1 cellular context compared by ENCODE assay signal in the genomic region with DNA sequence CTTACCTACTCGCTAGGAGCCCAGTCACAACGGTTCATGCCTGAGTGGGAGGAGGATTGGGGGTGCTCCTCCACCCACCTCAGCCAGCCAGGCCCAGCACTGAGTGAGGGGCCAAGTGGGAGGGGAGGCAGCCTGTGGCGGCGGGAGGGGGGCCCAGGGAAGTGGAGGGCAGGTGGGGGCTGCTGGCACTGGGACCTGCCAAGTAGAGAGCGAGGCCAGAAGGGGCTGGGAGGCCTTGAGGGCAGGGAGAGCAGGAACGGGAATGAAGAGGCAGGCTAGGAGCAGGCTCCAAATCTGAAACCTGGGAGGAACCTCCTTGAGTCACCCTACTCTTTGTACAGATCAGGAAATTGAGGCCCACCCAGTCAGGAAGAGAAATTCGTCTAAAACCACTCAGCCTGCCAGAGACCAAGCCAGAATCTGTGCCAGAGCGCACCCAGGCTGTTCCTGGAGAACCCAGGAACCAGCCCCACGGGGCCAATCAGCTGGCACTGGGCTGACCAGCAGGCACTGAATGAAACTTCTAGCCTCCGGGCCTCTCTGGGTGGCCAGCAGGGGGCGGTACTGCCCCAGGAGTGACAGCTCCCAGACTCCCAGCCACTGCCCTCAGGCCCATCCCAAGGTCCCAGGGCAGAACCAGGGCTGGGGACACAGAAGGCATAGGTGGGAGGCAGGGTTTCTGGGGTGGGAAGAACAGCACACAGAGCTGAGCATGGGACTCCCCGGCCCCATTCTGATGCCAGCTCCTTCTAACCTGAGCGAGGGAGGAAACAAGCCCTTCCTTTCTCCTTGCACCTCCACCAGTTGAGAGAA.
TF ChIP-seq lines count a peak whose summit lies in the region.

No MANE protein-coding gene starts in this region.

TF ChIP-seq in HepG2, 621 proteins besides CTCF, POLR2A, EP300 and RAD21 (continued from another document and continues in another):
- TF ChIP-seq FOXA1 (IDR thresholded peaks at IDR 0.05) (no peak), FOXA1 (CRISPR knock-in tag; IDR thresholded peaks at IDR 0.05) (0 out of 2 replicates have a peak, but pooled peaks have one; percentile 12), ISL2 (CRISPR knock-in tag; IDR thresholded peaks at IDR 0.05) (0 out of 2 replicates have a peak, but pooled peaks have one; percentile 24), CBFB (CRISPR knock-in tag; IDR thresholded peaks at IDR 0.05) (0 out of 2 replicates have a peak, but pooled peaks have one; percentile 38), ZNF598 (CRISPR knock-in tag; IDR thresholded peaks at IDR 0.05; ENCODE audit: borderline replicate concordance) (0 out of 2 replicates have a peak, but pooled peaks have one; percentile 63), SAP130 (CRISPR knock-in tag; IDR thresholded peaks at IDR 0.05; ENCODE audit: low read depth) (peak; percentile 58), RNF219 (CRISPR knock-in tag; IDR thresholded peaks at IDR 0.05) (no peak), MXI1 (IDR thresholded peaks at IDR 0.05; ENCODE audit: borderline replicate concordance, low read depth, low read length) (peak; percentile 63; the same call in 1 of the 3 replicates), PHF21A (CRISPR knock-in tag; IDR thresholded peaks at IDR 0.05) (peak; percentile 59), ZNF678 (CRISPR knock-in tag; IDR thresholded peaks at IDR 0.05) (no peak), YEATS2 (CRISPR knock-in tag; IDR thresholded peaks at IDR 0.05; ENCODE audit: borderline replicate concordance) (peak; percentile 36; the same call in 1 of the 2 replicates), MED13 (CRISPR knock-in tag; IDR thresholded peaks at IDR 0.05) (no peak), IKZF4 (CRISPR knock-in tag; IDR thresholded peaks at IDR 0.05; ENCODE audit: borderline replicate concordance, low read depth, not compliant biosample characterization) (no peak), PPARG (CRISPR knock-in tag; conservative IDR thresholded peaks at IDR 0.05) (0 out of 2 replicates have a peak, but pooled peaks have one; percentile 39), GATAD1 (CRISPR knock-in tag; IDR thresholded peaks at IDR 0.05) (peak; percentile 59), ZNF800 (CRISPR knock-in tag; IDR thresholded peaks at IDR 0.05) (peak; percentile 73), NCOR1 (IDR thresholded peaks at IDR 0.05; ENCODE audit: borderline replicate concordance, low read length) (no peak), SALL1 (CRISPR knock-in tag; IDR thresholded peaks at IDR 0.05) (peak; percentile 33; the same call in 1 of the 2 replicates), ZNF567 (CRISPR knock-in tag; IDR thresholded peaks at IDR 0.05; ENCODE audit: borderline replicate concordance) (0 out of 2 replicates have a peak, but pooled peaks have one; percentile 64), CHD2 (IDR thresholded peaks at IDR 0.05; ENCODE audit: low read depth, low read length) (no peak), THAP9 (CRISPR knock-in tag; IDR thresholded peaks at IDR 0.05; ENCODE audit: borderline replicate concordance) (peak; percentile 22; the same call in 1 of the 2 replicates), ZNF343 (CRISPR knock-in tag; IDR thresholded peaks at IDR 0.05) (no peak), HMGA1 (CRISPR knock-in tag; conservative IDR thresholded peaks at IDR 0.05) (no peak), ETV6 (CRISPR knock-in tag; conservative IDR thresholded peaks at IDR 0.05) (0 out of 2 replicates have a peak, but pooled peaks have one; percentile 44), IKZF1 (IDR thresholded peaks at IDR 0.05) (no peak), RBM39 (IDR thresholded peaks at IDR 0.05; ENCODE audit: low read depth, low read length, poor library complexity, severe bottlenecking) (peak; percentile 75), PRDM15 (CRISPR knock-in tag; IDR thresholded peaks at IDR 0.05) (no peak), JARID2 (CRISPR knock-in tag; IDR thresholded peaks at IDR 0.05; ENCODE audit: insufficient replicate concordance) (no peak), ZNF33B (CRISPR knock-in tag; IDR thresholded peaks at IDR 0.05) (0 out of 2 replicates have a peak, but pooled peaks have one; percentile 55), ZNF691 (CRISPR knock-in tag; IDR thresholded peaks at IDR 0.05; ENCODE audit: borderline replicate concordance, low read depth) (no peak), ZBTB7B (CRISPR knock-in tag; IDR thresholded peaks at IDR 0.05) (peak; percentile 37; the same call in 1 of the 2 replicates), ZNF205 (CRISPR knock-in tag; IDR thresholded peaks at IDR 0.05) (peak; percentile 46; the same call in 1 of the 2 replicates), STAG1 (CRISPR knock-in tag; IDR thresholded peaks at IDR 0.05) (peak; percentile 99), NFYC (CRISPR knock-in tag; IDR thresholded peaks at IDR 0.05) (no peak; the same call in 1 of the 2 replicates), MIER2 (CRISPR knock-in tag; IDR thresholded peaks at IDR 0.05) (peak; percentile 43; the same call in 1 of the 2 replicates), RFXANK (CRISPR knock-in tag; IDR thresholded peaks at IDR 0.05) (peak; percentile 53; the same call in 1 of the 2 replicates), PHF20 (CRISPR knock-in tag; IDR thresholded peaks at IDR 0.05) (0 out of 2 replicates have a peak, but pooled peaks have one; percentile 35), ZBTB21 (CRISPR knock-in tag; IDR thresholded peaks at IDR 0.05) (no peak), KDM4B (CRISPR knock-in tag; IDR thresholded peaks at IDR 0.05) (0 out of 2 replicates have a peak, but pooled peaks have one; percentile 7)
- TF ChIP-seq, protein P1, sequence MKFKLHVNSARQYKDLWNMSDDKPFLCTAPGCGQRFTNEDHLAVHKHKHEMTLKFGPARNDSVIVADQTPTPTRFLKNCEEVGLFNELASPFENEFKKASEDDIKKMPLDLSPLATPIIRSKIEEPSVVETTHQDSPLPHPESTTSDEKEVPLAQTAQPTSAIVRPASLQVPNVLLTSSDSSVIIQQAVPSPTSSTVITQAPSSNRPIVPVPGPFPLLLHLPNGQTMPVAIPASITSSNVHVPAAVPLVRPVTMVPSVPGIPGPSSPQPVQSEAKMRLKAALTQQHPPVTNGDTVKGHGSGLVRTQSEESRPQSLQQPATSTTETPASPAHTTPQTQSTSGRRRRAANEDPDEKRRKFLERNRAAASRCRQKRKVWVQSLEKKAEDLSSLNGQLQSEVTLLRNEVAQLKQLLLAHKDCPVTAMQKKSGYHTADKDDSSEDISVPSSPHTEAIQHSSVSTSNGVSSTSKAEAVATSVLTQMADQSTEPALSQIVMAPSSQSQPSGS (CRISPR knock-in tag; IDR thresholded peaks at IDR 0.05), result peak; percentile 39; the same call in 1 of the 2 replicates
- TF ChIP-seq, protein P2, sequence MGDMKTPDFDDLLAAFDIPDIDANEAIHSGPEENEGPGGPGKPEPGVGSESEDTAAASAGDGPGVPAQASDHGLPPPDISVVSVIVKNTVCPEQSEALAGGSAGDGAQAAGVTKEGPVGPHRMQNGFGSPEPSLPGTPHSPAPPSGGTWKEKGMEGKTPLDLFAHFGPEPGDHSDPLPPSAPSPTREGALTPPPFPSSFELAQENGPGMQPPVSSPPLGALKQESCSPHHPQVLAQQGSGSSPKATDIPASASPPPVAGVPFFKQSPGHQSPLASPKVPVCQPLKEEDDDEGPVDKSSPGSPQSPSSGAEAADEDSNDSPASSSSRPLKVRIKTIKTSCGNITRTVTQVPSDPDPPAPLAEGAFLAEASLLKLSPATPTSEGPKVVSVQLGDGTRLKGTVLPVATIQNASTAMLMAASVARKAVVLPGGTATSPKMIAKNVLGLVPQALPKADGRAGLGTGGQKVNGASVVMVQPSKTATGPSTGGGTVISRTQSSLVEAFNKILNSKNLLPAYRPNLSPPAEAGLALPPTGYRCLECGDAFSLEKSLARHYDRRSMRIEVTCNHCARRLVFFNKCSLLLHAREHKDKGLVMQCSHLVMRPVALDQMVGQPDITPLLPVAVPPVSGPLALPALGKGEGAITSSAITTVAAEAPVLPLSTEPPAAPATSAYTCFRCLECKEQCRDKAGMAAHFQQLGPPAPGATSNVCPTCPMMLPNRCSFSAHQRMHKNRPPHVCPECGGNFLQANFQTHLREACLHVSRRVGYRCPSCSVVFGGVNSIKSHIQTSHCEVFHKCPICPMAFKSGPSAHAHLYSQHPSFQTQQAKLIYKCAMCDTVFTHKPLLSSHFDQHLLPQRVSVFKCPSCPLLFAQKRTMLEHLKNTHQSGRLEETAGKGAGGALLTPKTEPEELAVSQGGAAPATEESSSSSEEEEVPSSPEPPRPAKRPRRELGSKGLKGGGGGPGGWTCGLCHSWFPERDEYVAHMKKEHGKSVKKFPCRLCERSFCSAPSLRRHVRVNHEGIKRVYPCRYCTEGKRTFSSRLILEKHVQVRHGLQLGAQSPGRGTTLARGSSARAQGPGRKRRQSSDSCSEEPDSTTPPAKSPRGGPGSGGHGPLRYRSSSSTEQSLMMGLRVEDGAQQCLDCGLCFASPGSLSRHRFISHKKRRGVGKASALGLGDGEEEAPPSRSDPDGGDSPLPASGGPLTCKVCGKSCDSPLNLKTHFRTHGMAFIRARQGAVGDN (CRISPR knock-in tag; IDR thresholded peaks at IDR 0.05), result peak; percentile 76
